ENCODE assay signal across 10 cellular contexts in the genomic region with DNA sequence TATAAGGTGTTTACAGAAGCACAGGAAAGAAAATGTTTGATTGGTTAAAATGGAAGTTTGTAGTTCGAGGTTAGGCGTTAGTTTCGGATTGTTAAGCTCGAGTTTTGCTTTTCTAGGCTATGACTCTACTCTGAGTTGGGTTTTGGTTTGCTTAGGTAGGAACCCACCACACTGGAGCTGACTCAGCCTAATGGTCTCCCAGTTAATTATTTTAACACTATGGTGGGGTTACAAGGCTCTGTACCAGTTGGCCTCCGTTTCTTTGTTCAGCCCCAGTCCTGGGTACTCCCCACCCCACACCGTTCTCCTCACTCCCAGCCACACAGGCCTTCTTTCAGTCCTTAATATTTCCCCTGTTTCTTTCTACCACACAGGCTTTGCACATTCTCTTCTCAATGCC.
"Had no signal": no experiment of that assay in that cellular context is flagged by ENCODE, and none has a peak within 500 bp of the region (broad histone marks: within the 10 kb centered on the region; RNA-seq: fewer than 3 reads in every experiment).

No MANE protein-coding gene starts in this region.

- H3K4me1 Mint-ChIP-seq: IgD-negative memory B cell had no signal

- H3K4me1 ChIP-seq: HAP-1 had no signal

- H3K9me3 ChIP-seq: HAP-1 had no signal

- DNase-seq: GM23248, GOT3, H7, HFFc6, KBM-7 had no signal

- ATAC-seq: HCT116, HepG2 had no signal

- FAIRE-seq: HepG2 had no signal

- H3K4me3 Mint-ChIP-seq: HFFc6, IgD-negative memory B cell had no signal

- H3K36me3 ChIP-seq: HAP-1 had no signal

- H3K4me3 ChIP-seq: GM23248, HAP-1 had no signal

- H3K36me3 Mint-ChIP-seq: IgD-negative memory B cell had no signal

- H2AFZ ChIP-seq: GM23248 had no signal

- H3K9ac ChIP-seq: GM23248 had no signal

- H3K27ac Mint-ChIP-seq: HFFc6, IgD-negative memory B cell had no signal

- H3K27me3 Mint-ChIP-seq: IgD-negative memory B cell had no signal

- H3K27ac ChIP-seq: GM23248, HL-60 had no signal
